In the genomic region with DNA sequence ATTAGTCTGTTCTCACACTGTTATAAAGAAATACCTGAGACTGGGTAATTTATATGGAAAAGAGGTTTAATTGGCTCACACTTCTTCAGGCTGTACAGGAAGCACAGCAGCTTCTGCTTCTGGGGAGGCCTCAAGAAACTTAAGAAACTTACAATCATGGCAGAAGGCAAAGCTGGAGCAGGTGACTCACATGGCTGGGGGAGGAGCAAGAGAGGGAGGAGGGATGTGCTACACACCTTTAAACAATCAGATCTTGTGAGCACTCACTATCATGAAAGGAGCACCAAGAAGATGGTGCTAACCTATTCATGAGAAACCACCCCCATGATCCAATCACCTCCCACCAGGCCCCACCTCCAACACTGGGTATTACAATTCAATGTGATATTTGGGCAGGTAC, we compare ENCODE assay signal across 24 cellular contexts.
DNase-seq lines count a peak whose midpoint lies in the region; FAIRE-seq and TF ChIP-seq lines count a peak whose summit lies in the region.
"Had no signal": no experiment of that assay in that cellular context is flagged by ENCODE, and none has a peak within 500 bp of the region (broad histone marks: within the 10 kb centered on the region; RNA-seq: fewer than 3 reads in every experiment).

No MANE protein-coding gene starts in this region.

- no peaks in the 10 kb centered on the region for H3K27me3 Mint-ChIP-seq in activated CD4-positive, alpha-beta memory T cell treated with anti-CD3 and anti-CD28 coated beads for 36 hours
- H3K27me3 Mint-ChIP-seq in activated CD4-positive, alpha-beta memory T cell treated with anti-CD3 and anti-CD28 coated beads, Interleukin-2, amount 10 ng/mL, durations not matched to agents 7 days and 5 days = no peaks in the 10 kb centered on the region
- peaks cover 2 to 3% (median 2%) of the 10 kb centered on the region in 3 donors for H3K27me3 Mint-ChIP-seq in immature natural killer cell (ENCODE audit: low read depth in 3 of 3)
- H3K27me3 Mint-ChIP-seq: B cell had no signal

- dilution Hi-C loops in keratinocyte (cut with MboI; ENCODE audit: extremely low pct_ligation_motif_present, low sequenced_read_pairs) = no loop called here

- peak; percentile 61 for FAIRE-seq in keratinocyte (lab: Jason Lieb, UNC)
- FAIRE-seq: HepG2, RCC 7860 had no signal

- no TSS peak for BruUV-seq in PC-9 (replicated peaks; lab: Mats Ljungman, UMichigan)

- DNase-seq in activated CD4-positive, alpha-beta memory T cell treated with anti-CD3 and anti-CD28 coated beads for 36 hours = peak; percentile 33
- DNase-seq in activated CD4-positive, alpha-beta memory T cell treated with anti-CD3 and anti-CD28 coated beads, Interleukin-2, amount 10 ng/mL, durations not matched to agents 7 days and 5 days = no peak
- DNase-seq in PC-9 (no peak), keratinocyte (ENCODE audit: low read depth, low spot score) (peak; percentile 21), C1 segment of cervical spinal cord (lab: John Stamatoyannopoulos, UW) (no peak), NCI-H2196 (lab: John Stamatoyannopoulos, UW; ENCODE audit: unreplicated experiment) (no peak), immature natural killer cell (no peak)
- DNase-seq: COR-L47, DMS 273 treated with DMSO at 0.1 percent for 48 hours, DMS79 treated with DMSO at 0.1 percent for 48 hours, H9, HFFc6, KG1, MV-4-11, NCI-H1105 treated with DMSO at 0.1 percent for 48 hours, NCI-H2081, NCI-H2171, NCI-H524 treated with DMSO at 0.1 percent for 48 hours, NCI-H82, Right ventricle myocardium superior had no signal

- H2AFZ ChIP-seq in ACC112 (ENCODE audit: low read length, unreplicated experiment) (no peak overlapping the region), PC-9 (no peak overlapping the region), keratinocyte (ENCODE audit: control insufficient read depth, low read length) (peak overlapping the region; percentile 6)

- H3K9me1 ChIP-seq in keratinocyte (ENCODE audit: control insufficient read depth, extremely low read depth, insufficient read depth, low read length) = no peaks in the 10 kb centered on the region

- no peaks in the 10 kb centered on the region for H3K79me2 ChIP-seq in ACC112 (ENCODE audit: control insufficient read depth, insufficient read depth, low read length, unreplicated experiment)
- H3K79me2 ChIP-seq in PC-9 (ENCODE audit: low read depth) = no peaks in the 10 kb centered on the region
- no peaks in the 10 kb centered on the region for H3K79me2 ChIP-seq in keratinocyte (ENCODE audit: control insufficient read depth, insufficient read depth, low read length)

- H3K4me1 Mint-ChIP-seq in activated CD4-positive, alpha-beta memory T cell treated with anti-CD3 and anti-CD28 coated beads for 36 hours (ENCODE audit: low read depth) = peaks cover 12% of the 10 kb centered on the region
- H3K4me1 Mint-ChIP-seq in activated CD4-positive, alpha-beta memory T cell treated with anti-CD3 and anti-CD28 coated beads, Interleukin-2, amount 10 ng/mL, durations not matched to agents 7 days and 5 days = peaks cover 13% of the 10 kb centered on the region
- peaks cover 14 to 16% of the 10 kb centered on the region in 2 donors for H3K4me1 Mint-ChIP-seq in immature natural killer cell
- H3K4me1 Mint-ChIP-seq: B cell had no signal

- H3K27ac Mint-ChIP-seq in activated CD4-positive, alpha-beta memory T cell treated with anti-CD3 and anti-CD28 coated beads for 36 hours = no peak overlapping the region
- no peak overlapping the region for H3K27ac Mint-ChIP-seq in activated CD4-positive, alpha-beta memory T cell treated with anti-CD3 and anti-CD28 coated beads, Interleukin-2, amount 10 ng/mL, durations not matched to agents 7 days and 5 days
- H3K27ac Mint-ChIP-seq in immature natural killer cell = no peak overlapping the region
- H3K27ac Mint-ChIP-seq: B cell, H9, HFFc6 had no signal

- no peaks in the 10 kb centered on the region for H4K20me1 ChIP-seq in PC-9 (ENCODE audit: insufficient read depth)
- no peaks in the 10 kb centered on the region for H4K20me1 ChIP-seq in keratinocyte (ENCODE audit: control insufficient read depth, extremely low read depth, insufficient read depth, low read length)

- POLR2A ChIA-PET in activated CD4-positive, alpha-beta memory T cell treated with anti-CD3 and anti-CD28 coated beads for 36 hours (lab: Charles Lee) = no interaction called here
- POLR2A ChIA-PET in activated CD4-positive, alpha-beta memory T cell treated with anti-CD3 and anti-CD28 coated beads, Interleukin-2, amount 10 ng/mL, durations not matched to agents 7 days and 5 days (lab: Charles Lee) = no interaction called here
- POLR2A ChIA-PET in PC-9 (lab: Charles Lee; ENCODE audit: unreplicated experiment) = no interaction called here

- intact Hi-C loops in activated CD4-positive, alpha-beta memory T cell treated with anti-CD3 and anti-CD28 coated beads for 36 hours (cut with micrococcal nuclease) = no loop called here
- intact Hi-C loops in PC-9 (cut with micrococcal nuclease; ENCODE audit: unreplicated experiment) = loop anchor here (5.0 kb wide), 1 partner anchor 33 kb away; no protein-coding TSS in a partner anchor

- peaks cover 47% of the 10 kb centered on the region for H3F3A ChIP-seq in PC-9 (ENCODE audit: insufficient read depth, low read depth)

- no peak overlapping the region for H3K4me3 Mint-ChIP-seq in activated CD4-positive, alpha-beta memory T cell treated with anti-CD3 and anti-CD28 coated beads for 36 hours
- H3K4me3 Mint-ChIP-seq in activated CD4-positive, alpha-beta memory T cell treated with anti-CD3 and anti-CD28 coated beads, Interleukin-2, amount 10 ng/mL, durations not matched to agents 7 days and 5 days = no peak overlapping the region
- H3K4me3 Mint-ChIP-seq in immature natural killer cell = no peak overlapping the region
- H3K4me3 Mint-ChIP-seq: B cell, H9, HFFc6 had no signal

- H3K9me3 ChIP-seq in PC-9 (ENCODE audit: insufficient read depth, low read depth) (peaks cover 22% of the 10 kb centered on the region; the same call in 1 of the 2 replicates), keratinocyte (ENCODE audit: control insufficient read depth, low read depth, low read length) (no peaks in the 10 kb centered on the region)

- H3K27me3 ChIP-seq in ACC112 (ENCODE audit: insufficient read depth, low read length) (no peaks in the 10 kb centered on the region), PC-9 (ENCODE audit: insufficient read depth, low read depth) (no peaks in the 10 kb centered on the region), keratinocyte (ENCODE audit: control insufficient read depth, extremely low read depth, insufficient read depth, low read length) (no peaks in the 10 kb centered on the region)

- H3K4me1 ChIP-seq in ACC112 (ENCODE audit: control insufficient read depth, insufficient read depth, low read length, unreplicated experiment) (peaks cover 42% of the 10 kb centered on the region), PC-9 (replicated peaks; ENCODE audit: insufficient read depth) (peaks cover 49% of the 10 kb centered on the region), keratinocyte (ENCODE audit: control insufficient read depth, extremely low read depth, insufficient read depth, low read length) (peaks cover 46% of the 10 kb centered on the region)

- TF ChIP-seq CTCF in PC-9 (conservative IDR thresholded peaks at IDR 0.05) (no peak), keratinocyte (optimal IDR thresholded peaks at IDR 0.05 in 1 of 3, IDR thresholded peaks at IDR 0.05 in 1 of 3, conservative IDR thresholded peaks at IDR 0.05 in 1 of 3; ENCODE audit: extremely low read depth in 1 of 3, insufficient read depth in 2 of 3, low read length in 3 of 3) (no peak)

- H3K36me3 Mint-ChIP-seq in activated CD4-positive, alpha-beta memory T cell treated with anti-CD3 and anti-CD28 coated beads for 36 hours = peaks cover 1% of the 10 kb centered on the region
- peaks cover 6% of the 10 kb centered on the region for H3K36me3 Mint-ChIP-seq in activated CD4-positive, alpha-beta memory T cell treated with anti-CD3 and anti-CD28 coated beads, Interleukin-2, amount 10 ng/mL, durations not matched to agents 7 days and 5 days (ENCODE audit: low read depth)
- H3K36me3 Mint-ChIP-seq in immature natural killer cell = peaks cover 0 to 9% (median 3%) of the 10 kb centered on the region in 3 donors

- no peaks in the 10 kb centered on the region for H3K9me2 ChIP-seq in PC-9 (ENCODE audit: insufficient read depth)

- H3K36me3 ChIP-seq in ACC112 (ENCODE audit: insufficient read depth, low read length) = no peaks in the 10 kb centered on the region
- H3K36me3 ChIP-seq in PC-9 (ENCODE audit: low read depth) = peaks cover 11% of the 10 kb centered on the region
- H3K36me3 ChIP-seq in keratinocyte (ENCODE audit: control insufficient read depth in 2 of 2, extremely low read depth in 1 of 2, insufficient read depth in 2 of 2, low read length in 2 of 2) = no peaks in the 10 kb centered on the region

- H3K27ac ChIP-seq in ACC112 (ENCODE audit: low read depth, low read length) (peak overlapping the region; percentile 100), PC-9 (peak overlapping the region; percentile 100), keratinocyte (ENCODE audit: control insufficient read depth, insufficient read depth, low read length) (peak overlapping the region; percentile 99)

- no peak overlapping the region for H3K4me2 ChIP-seq in PC-9
- no peak overlapping the region for H3K4me2 ChIP-seq in keratinocyte (ENCODE audit: control insufficient read depth, extremely low read depth, insufficient read depth, low read depth, low read length)

- CTCF ChIA-PET in activated CD4-positive, alpha-beta memory T cell treated with anti-CD3 and anti-CD28 coated beads for 36 hours (lab: Charles Lee) = no interaction called here
- CTCF ChIA-PET in activated CD4-positive, alpha-beta memory T cell treated with anti-CD3 and anti-CD28 coated beads, Interleukin-2, amount 10 ng/mL, durations not matched to agents 7 days and 5 days (lab: Charles Lee) = no interaction called here
- CTCF ChIA-PET in PC-9 (lab: Charles Lee) = no interaction called here

- peaks cover 11% of the 10 kb centered on the region for H3K9me3 Mint-ChIP-seq in activated CD4-positive, alpha-beta memory T cell treated with anti-CD3 and anti-CD28 coated beads for 36 hours
- peaks cover 6% of the 10 kb centered on the region for H3K9me3 Mint-ChIP-seq in activated CD4-positive, alpha-beta memory T cell treated with anti-CD3 and anti-CD28 coated beads, Interleukin-2, amount 10 ng/mL, durations not matched to agents 7 days and 5 days
- H3K9me3 Mint-ChIP-seq in immature natural killer cell = no peaks in the 10 kb centered on the region
- H3K9me3 Mint-ChIP-seq: H9 had no signal

- no peak overlapping the region for H3K9ac ChIP-seq in keratinocyte (ENCODE audit: control insufficient read depth, extremely low read depth, insufficient read depth, low read length)

- H3K4me3 ChIP-seq in ACC112 (ENCODE audit: low read depth, low read length) (no peak overlapping the region), PC-9 (no peak overlapping the region; the same call in 1 of the 2 replicates), keratinocyte (ENCODE audit: control insufficient read depth in 2 of 3, extremely low read depth in 1 of 3, insufficient read depth in 2 of 3, low read depth in 1 of 3, low read length in 3 of 3) (no peak overlapping the region)

Comparison
In these comparisons a context has a peak if more than half of its experiments do, and no peak if none do; other contexts are left out.
1. DNase-seq: peak in activated CD4-positive, alpha-beta memory T cell treated with anti-CD3 and anti-CD28 coated beads for 36 hours (single experiment) and keratinocyte (single experiment); none in activated CD4-positive, alpha-beta memory T cell treated with anti-CD3 and anti-CD28 coated beads, Interleukin-2, amount 10 ng/mL, durations not matched to agents 7 days and 5 days (single experiment), PC-9 (0 of 2), C1 segment of cervical spinal cord (0 of 14), NCI-H2196 (single experiment) and immature natural killer cell (0 of 3).
2. Peak in every context shown above with its lines, with median percentiles within 50 percentile points of each other: H3K27ac ChIP-seq.